Comparison of ENCODE assay signal across 20 cellular contexts in genomic region chr14:100726812-100727564, GRCh38. TPM values are rescaled to one million over a fixed set of nuclear protein-coding genes. Genes with fewer than 3 reads are reported as not detected.
DNase-seq lines count a peak whose midpoint lies in the region; ATAC-seq, FAIRE-seq and TF ChIP-seq lines count a peak whose summit lies in the region.
"Had no signal": no experiment of that assay in that cellular context is flagged by ENCODE, and none has a peak within 500 bp of the region (broad histone marks: within the 10 kb centered on the region; RNA-seq: fewer than 3 reads in every experiment).

Gene DLK1, plus strand, starts transcription at chr14:100726892. Its CDS starts 177 bp downstream, at chr14:100727069.

- TF ChIP-seq CTCF in H1 (IDR thresholded peaks at IDR 0.05; ENCODE audit: control extremely low read depth in 1 of 3, insufficient read depth in 1 of 3, low read depth in 1 of 3, low read length in 3 of 3) (no peak), testis (IDR thresholded peaks at IDR 0.05) (no peak)

- ATAC-seq in Right ventricle myocardium inferior = no peak
- ATAC-seq in HG02885 (IDR thresholded peaks at IDR 0.05; ENCODE audit: poor library complexity, unreplicated experiment) = no peak
- no peak for ATAC-seq in HG03520 (IDR thresholded peaks at IDR 0.05; ENCODE audit: unreplicated experiment)
- ATAC-seq: activated CD4-positive, CD25-positive, alpha-beta regulatory T cell treated with anti-CD3 and anti-CD28 coated beads, Interleukin-2, amount 50 U/mL, for 24 hours; left colon had no signal

- TF ChIP-seq RAD21 in H1 (IDR thresholded peaks at IDR 0.05 in 1 of 2, conservative IDR thresholded peaks at IDR 0.05 in 1 of 2; ENCODE audit: low read depth in 2 of 2, low read length in 2 of 2) = no peak

- TF ChIP-seq POLR2A in H1 (IDR thresholded peaks at IDR 0.05; ENCODE audit: control extremely low read depth in 1 of 2, low read depth in 2 of 2, low read length in 2 of 2) (no peak), testis (IDR thresholded peaks at IDR 0.05) (no peak)

- DNase-seq in Right ventricle myocardium inferior (ENCODE audit: missing footprints) = no peak
- DNase-seq in cardiac septum (ENCODE audit: low spot score) = no peak
- DNase-seq in H1 (ENCODE audit: low read depth in 1 of 2, low spot score in 2 of 2) = no peak
- no peak for DNase-seq in mesendoderm
- no peak for DNase-seq in testis
- no peak for DNase-seq in urothelium cell line (ENCODE audit: low spot score)
- DNase-seq: activated effector memory CD4-positive, alpha-beta T cell treated with anti-CD3 and anti-CD28 coated beads, Interleukin-2, amount 50 U/mL, for 16 hours; amniotic stem cell; cortex of kidney; left colon; NCI-H1694 treated with DMSO at 0.1 percent for 48 hours; NCI-H510A; SHP77; stimulated activated naive CD4-positive, alpha-beta T cell; T-helper 2 cell had no signal

- no peak for TF ChIP-seq EP300 in H1 (IDR thresholded peaks at IDR 0.05; ENCODE audit: borderline replicate concordance in 1 of 2, low read depth in 2 of 2, low read length in 2 of 2)

- H2BK120ac ChIP-seq in H1 (replicated peaks; ENCODE audit: low read depth, low read length) (no peak within 1 kb of the TSS), mesendoderm (ENCODE audit: low read depth, low read length) (no peak within 1 kb of the TSS)

- H2BK12ac ChIP-seq in H1 (ENCODE audit: low read depth, low read length) = peak within 1 kb of the TSS; percentile 39; the same call in 1 of the 2 replicates

- H3K18ac ChIP-seq in H1 (ENCODE audit: extremely low read depth, low read length) = no peak within 1 kb of the TSS; the same call in none of the 2 replicates
- no peak within 1 kb of the TSS for H3K18ac ChIP-seq in mesendoderm (ENCODE audit: low read length)

- H4K91ac ChIP-seq in H1 (replicated peaks; ENCODE audit: insufficient read length, low read length) = no peak within 1 kb of the TSS

- CTCF ChIA-PET in H1 (lab: Charles Lee; ENCODE audit: partially characterized antibody) = no interaction called here

- H2BK15ac ChIP-seq in H1 (ENCODE audit: low read length) = 0 out of 2 replicates have a peak within 1 kb of the TSS, but pooled peaks have one; percentile 72
- no peak within 1 kb of the TSS for H2BK15ac ChIP-seq in mesendoderm (replicated peaks; ENCODE audit: low read depth)

- no peak within 1 kb of the TSS for H3K14ac ChIP-seq in H1 (ENCODE audit: insufficient read length)

- H3K36me3 ChIP-seq in H1 (ENCODE audit: control insufficient read depth in 2 of 4, insufficient read depth in 4 of 4, low read length in 3 of 4) (peaks cover 0 to 3% (median 0%) of the 10 kb centered on the region in 4 experiments; a peak in 1 of 8 replicates), mesendoderm (ENCODE audit: control insufficient read depth, insufficient read depth, low read length) (no peaks in the 10 kb centered on the region), testis (ENCODE audit: low read depth, missing control alignments) (no peaks in the 10 kb centered on the region)

- intact Hi-C loops in Right ventricle myocardium inferior (cut with DNase I) (no loop called here), cardiac septum (cut with DNase I) (no loop called here), testis (cut with DNase I; ENCODE audit: low total_unique reads) (no loop called here)

- H4K20me1 ChIP-seq in H1 (replicated peaks in 1 of 2; ENCODE audit: control insufficient read depth in 1 of 2, insufficient read depth in 2 of 2, low read length in 2 of 2) = peaks cover 0 to 3% of the 10 kb centered on the region in 2 experiments

- H2BK20ac ChIP-seq in H1 (ENCODE audit: low read length) = peak within 1 kb of the TSS; percentile 32; the same call in 1 of the 2 replicates

- H3K9ac ChIP-seq in H1 (replicated peaks in 1 of 4; ENCODE audit: extremely low read depth in 1 of 4, low read depth in 3 of 4, low read length in 3 of 4) (no peak within 1 kb of the TSS; a peak in 2 of 7 replicates), mesendoderm (ENCODE audit: low read length) (peak within 1 kb of the TSS; percentile 21)

- H3K9me3 ChIP-seq in H1 (ENCODE audit: insufficient read depth in 2 of 2, low read depth in 1 of 2, low read length in 1 of 2) (peaks cover 0 to 5% of the 10 kb centered on the region in 2 experiments; a peak in 1 of 4 replicates), testis (no peaks in the 10 kb centered on the region)

- no peak within 1 kb of the TSS for H3K27ac ChIP-seq in H1 (ENCODE audit: low read depth, low read length)
- H3K27ac ChIP-seq in mesendoderm (ENCODE audit: low read depth, low read length) = no peak within 1 kb of the TSS
- no peak within 1 kb of the TSS for H3K27ac ChIP-seq in testis

- no peaks in the 10 kb centered on the region for H3K79me2 ChIP-seq in H1 (ENCODE audit: control insufficient read depth in 1 of 2, insufficient read depth in 2 of 2, low read length in 2 of 2)
- no peaks in the 10 kb centered on the region for H3K79me2 ChIP-seq in mesendoderm (ENCODE audit: control insufficient read depth, insufficient read depth, low read length)

- H4K8ac ChIP-seq in H1 (ENCODE audit: extremely low read depth, insufficient read depth, low read length) (no peak within 1 kb of the TSS), mesendoderm (ENCODE audit: low read depth, low read length) (no peak within 1 kb of the TSS)

- H2AK5ac ChIP-seq in H1 (ENCODE audit: low read depth, low read length) = peak within 1 kb of the TSS; percentile 80; the same call in 1 of the 2 replicates
- H2AK5ac ChIP-seq in mesendoderm (ENCODE audit: low read length) = no peak within 1 kb of the TSS

- H3K79me1 ChIP-seq in H1 (ENCODE audit: low read depth, low read length) (no peaks in the 10 kb centered on the region), mesendoderm (ENCODE audit: low read length) (no peaks in the 10 kb centered on the region)

- H3K27me3 ChIP-seq in H1 (replicated peaks in 1 of 4; ENCODE audit: control insufficient read depth in 3 of 4, extremely low read depth in 1 of 4, insufficient read depth in 3 of 4, low read length in 3 of 4) (peaks cover 24 to 54% (median 47%) of the 10 kb centered on the region in 4 experiments), mesendoderm (ENCODE audit: insufficient read depth, low read length, poor library complexity) (peaks cover 21% of the 10 kb centered on the region), testis (no peaks in the 10 kb centered on the region)

- peaks cover 2% of the 10 kb centered on the region; the same call in 1 of the 2 replicates for H3K23me2 ChIP-seq in H1 (ENCODE audit: low read depth, low read length)

- no peak within 1 kb of the TSS; the same call in 1 of the 2 replicates for H2BK5ac ChIP-seq in H1 (ENCODE audit: low read depth, low read length)
- no peak within 1 kb of the TSS for H2BK5ac ChIP-seq in mesendoderm (ENCODE audit: low read length)

- FAIRE-seq in H1 (lab: Jason Lieb, UNC) (no peak), urothelium cell line (lab: Jason Lieb, UNC) (no peak)

- H3K4me1 ChIP-seq in H1 (replicated peaks in 1 of 4; ENCODE audit: control insufficient read depth in 3 of 4, insufficient read depth in 4 of 4, low read length in 3 of 4) (peaks cover 0 to 19% (median 10%) of the 10 kb centered on the region in 4 experiments; a peak in 6 of 7 replicates), mesendoderm (ENCODE audit: control insufficient read depth, low read depth, low read length) (no peaks in the 10 kb centered on the region), testis (no peaks in the 10 kb centered on the region)

- POLR2A ChIA-PET in H1 (lab: Charles Lee; ENCODE audit: partially characterized antibody) = no interaction called here

- H3K23ac ChIP-seq in H1 (ENCODE audit: insufficient read length) = no peak within 1 kb of the TSS
- no peak within 1 kb of the TSS for H3K23ac ChIP-seq in mesendoderm (ENCODE audit: low read length)

- no peak within 1 kb of the TSS for H2AFZ ChIP-seq in H1 (ENCODE audit: low read length)

- H3K56ac ChIP-seq in H1 (replicated peaks; ENCODE audit: insufficient read length, low read depth, low read length) (no peak within 1 kb of the TSS), mesendoderm (ENCODE audit: low read length) (peak within 1 kb of the TSS; percentile 49)

- 15% methylated on average over 21 of the region's 83 CpGs; no CpG with 5 or more reads in 1 of the 2 experiments for WGBS in H1 (ENCODE audit: extremely low coverage in 1 of 2, insufficient coverage in 1 of 2, insufficient read length in 1 of 2, insufficient replicate concordance in 2 of 2, low coverage in 1 of 2, low lambda C conversion rate in 2 of 2, missing lambda C conversion rate in 1 of 2), 2 experiments
- no CpG with 5 or more reads among the region's 83 CpGs for WGBS in mesendoderm (ENCODE audit: extremely low coverage, insufficient coverage, low lambda C conversion rate)
- 3% methylated on average over 31 to 55 of the region's 83 CpGs for WGBS in testis, 2 donors

- H3K4ac ChIP-seq in H1 (replicated peaks; ENCODE audit: insufficient read length, low read depth, low read length) = peak within 1 kb of the TSS; percentile 20
- no peak within 1 kb of the TSS for H3K4ac ChIP-seq in mesendoderm (ENCODE audit: low read depth, low read length)

- H4K5ac ChIP-seq in H1 (ENCODE audit: insufficient read length, low read depth, low read length) (no peak within 1 kb of the TSS), mesendoderm (ENCODE audit: low read length) (no peak within 1 kb of the TSS)

- H3K4me2 ChIP-seq in H1 (ENCODE audit: insufficient read depth in 1 of 2, low read depth in 2 of 2, low read length in 2 of 2) = peak within 1 kb of the TSS; percentile 60 to 70
- H3K4me2 ChIP-seq in mesendoderm (ENCODE audit: low read length) = peak within 1 kb of the TSS; percentile 42

- H3K4me3 ChIP-seq in H1 (ENCODE audit: extremely low read depth in 1 of 4, insufficient read depth in 2 of 4, low read depth in 3 of 4, low read length in 4 of 4) (peak within 1 kb of the TSS; percentile 5 to 67 (median 43)), mesendoderm (ENCODE audit: low read length) (no peak within 1 kb of the TSS), testis (peak within 1 kb of the TSS; percentile 32 to 39)

TF ChIP-seq in H1, 55 proteins besides CTCF, POLR2A, EP300 and RAD21 (continues in another document):
- peak; percentile 82 for TF ChIP-seq EZH2 (IDR thresholded peaks at IDR 0.05; ENCODE audit: low read depth, low read length, severe bottlenecking)

RNA-seq across cellular contexts. Expression of gene DLK1, which starts in this region (rescaled TPM):
- total RNA-seq in Right ventricle myocardium inferior (52.3 TPM), cardiac septum (1.2 TPM), testis (100 to 1,000 TPM in 1 of 2 donors, 10 to 100 TPM in 1; 59.4 to 109 TPM)
- total RNA-seq in H1 (2021; fragmentation: NEBNext Ultra II Directional; extraction: Animal tissue kit (Norgen Biotek cat#: 25700)) = 0.42 and 1.3 TPM in 2 replicates
- polyA plus RNA-seq in H1 (2011; rRNA removed) (2.4 and 7.1 TPM in 2 replicates), testis (ENCODE audit: insufficient read depth, low read depth, low replicate concordance) (45.6 TPM)
- polyA plus RNA-seq in H1 (2011; cell fraction: cytosol; rRNA removed) = 2.2 TPM
- polyA plus RNA-seq in H1 (2011; cell fraction: nucleus; rRNA removed) = 5.4 TPM
- polyA plus RNA-seq in H1 (2012, experiment 1 of 2) = 2.2 to 3.6 TPM (median 3.3 TPM) in 4 replicates
- 3.7 TPM for polyA plus RNA-seq in H1 (2012, experiment 2 of 2)
- polyA plus RNA-seq in H1 (2013, experiment 1 of 2) = 0.93 TPM
- 0.98 TPM for polyA plus RNA-seq in H1 (2013, experiment 2 of 2)
- 0.51 and 1.1 TPM in 2 replicates for polyA minus RNA-seq in H1 (2011; rRNA and poly(A)+ RNA removed)
- polyA minus RNA-seq in H1 (2011; cell fraction: cytosol; rRNA and poly(A)+ RNA removed) = 2.1 TPM
- polyA minus RNA-seq in H1 (2011; cell fraction: nucleus; rRNA and poly(A)+ RNA removed) = 0.80 TPM
- polyA plus RNA-seq in mesendoderm (2013, experiment 1 of 2) = 0.51 TPM
- polyA plus RNA-seq in mesendoderm (2013, experiment 2 of 2) = 0.56 TPM
- total RNA-seq: CD4-positive, CD25-positive, alpha-beta regulatory T cell; left colon; posterior vena cava had no signal
- polyA plus RNA-seq: CD4-positive, CD25-positive, alpha-beta regulatory T cell had no signal

Comparison
In these comparisons a context has a peak if more than half of its experiments do, and no peak if none do; other contexts are left out.
1. RNA of gene DLK1 (total RNA-seq): 59.4 to 109 TPM in testis and 52.3 TPM in Right ventricle myocardium inferior (single experiment); 0.42 to 1.3 TPM in H1 and 1.2 TPM in cardiac septum (single experiment); every median in the first group is over 10 times any median in the second.